Comparison of ENCODE assay signal across 19 cellular contexts in the genomic region with DNA sequence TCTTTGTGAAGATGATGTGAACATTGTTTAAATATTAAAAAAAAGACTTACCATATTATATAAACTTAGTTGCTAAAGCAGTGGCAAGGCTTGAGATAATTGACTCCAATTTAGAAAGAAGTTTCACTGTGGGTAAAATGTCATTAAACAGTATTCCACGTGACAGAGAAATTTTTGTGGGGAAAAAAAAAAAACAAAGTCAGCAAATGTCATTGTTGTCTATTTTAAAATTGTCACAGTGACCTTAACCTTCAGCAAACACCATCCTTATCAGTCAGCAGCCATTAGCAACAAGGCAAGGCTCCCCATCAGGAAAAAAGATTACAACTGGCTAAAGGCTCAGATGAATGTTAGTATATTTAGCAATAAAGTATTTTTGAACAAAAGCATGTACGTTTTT.
DNase-seq lines count a peak whose midpoint lies in the region; ATAC-seq, FAIRE-seq and TF ChIP-seq lines count a peak whose summit lies in the region.
"Had no signal": no experiment of that assay in that cellular context is flagged by ENCODE, and none has a peak within 500 bp of the region (broad histone marks: within the 10 kb centered on the region; RNA-seq: fewer than 3 reads in every experiment).

No MANE protein-coding gene starts in this region.

- in situ Hi-C loops in HepG2 (cut with HindIII; ENCODE audit: extremely low pct_ligation_motif_present, low pct_unique_long_range_greater_than_20kb) = no loop called here
- in situ Hi-C loops in K562 (cut with MboI) = no loop called here

- H3K4me3 ChIP-seq in HepG2 (replicated peaks in 1 of 3; ENCODE audit: insufficient read depth in 1 of 3, low read depth in 2 of 3, low read length in 3 of 3) (no peak overlapping the region), right lobe of liver (no peak overlapping the region), KMS-11 (IDR thresholded peaks at IDR 0.05; ENCODE audit: insufficient read depth, low read depth, low read length) (no peak overlapping the region), K562 (no peak overlapping the region)
- H3K4me3 ChIP-seq: BLaER1, GM23338 had no signal

- FAIRE-seq in HepG2 (lab: Jason Lieb, UNC) = no peak
- no peak for FAIRE-seq in K562 (lab: Jason Lieb, UNC)
- FAIRE-seq: GM12891, GM18507 had no signal

- H3K4me1 ChIP-seq in HepG2 (ENCODE audit: insufficient read depth, low read length) (no peaks in the 10 kb centered on the region), right lobe of liver (no peaks in the 10 kb centered on the region), KMS-11 (ENCODE audit: low read depth, poor library complexity, severe bottlenecking) (peaks cover 16% of the 10 kb centered on the region), K562 (replicated peaks in 1 of 2; ENCODE audit: control insufficient read depth in 2 of 2, insufficient read depth in 2 of 2, low read length in 2 of 2) (no peaks in the 10 kb centered on the region)
- H3K4me1 ChIP-seq: BLaER1, Caco-2 had no signal

- H3K36me3 ChIP-seq in HepG2 (replicated peaks in 1 of 2; ENCODE audit: control insufficient read depth in 1 of 2, insufficient read depth in 2 of 2, low read length in 2 of 2) (no peaks in the 10 kb centered on the region), right lobe of liver (no peaks in the 10 kb centered on the region), KMS-11 (ENCODE audit: insufficient read depth) (no peaks in the 10 kb centered on the region), K562 (ENCODE audit: control insufficient read depth, insufficient read depth, low read length) (no peaks in the 10 kb centered on the region)
- H3K36me3 ChIP-seq: BLaER1 had no signal

- H3K4me2 ChIP-seq in HepG2 (ENCODE audit: low read depth, low read length) = no peak overlapping the region
- peak overlapping the region; percentile 26 for H3K4me2 ChIP-seq in KMS-11
- no peak overlapping the region for H3K4me2 ChIP-seq in K562 (ENCODE audit: insufficient read depth, low read length)
- H3K4me2 ChIP-seq: BLaER1, GM23338 had no signal

- H3K27ac ChIP-seq in HepG2 (ENCODE audit: extremely low read length, insufficient read depth, low read length) = no peak overlapping the region
- no peak overlapping the region for H3K27ac ChIP-seq in right lobe of liver
- H3K27ac ChIP-seq in KMS-11 = no peak overlapping the region
- H3K27ac ChIP-seq in K562 (ENCODE audit: extremely low read depth, low read depth, low read length) = no peak overlapping the region
- H3K27ac ChIP-seq: BLaER1, C4-2B had no signal

- H2AFZ ChIP-seq in HepG2 (ENCODE audit: low read length) (no peak overlapping the region), KMS-11 (ENCODE audit: low read depth) (no peak overlapping the region), K562 (ENCODE audit: low read depth, low read length) (no peak overlapping the region)

- H3K79me2 ChIP-seq in HepG2 (ENCODE audit: insufficient read depth, low read length) (no peaks in the 10 kb centered on the region), KMS-11 (ENCODE audit: insufficient read depth, low read depth) (no peaks in the 10 kb centered on the region), K562 (ENCODE audit: control insufficient read depth, insufficient read depth, low read length) (no peaks in the 10 kb centered on the region)

- TF ChIP-seq CTCF in HepG2 (CRISPR knock-in tag; IDR thresholded peaks at IDR 0.05) (no peak), right lobe of liver (IDR thresholded peaks at IDR 0.05) (no peak), KMS-11 (conservative IDR thresholded peaks at IDR 0.05; ENCODE audit: low read depth, low read length) (no peak), K562 (IDR thresholded peaks at IDR 0.05 in 2 of 3, conservative IDR thresholded peaks at IDR 0.05 in 1 of 3; ENCODE audit: insufficient read depth in 2 of 3, low read depth in 1 of 3, low read length in 3 of 3) (no peak)

- WGBS in HepG2 (ENCODE audit: low lambda C conversion rate) = 2% methylated on average over 2 of the region's 2 CpGs
- WGBS in right lobe of liver (ENCODE audit: insufficient coverage, low coverage, low lambda C conversion rate, missing lambda C conversion rate) = 12% methylated on average over 2 of the region's 2 CpGs
- WGBS in K562 (ENCODE audit: insufficient coverage, low coverage, missing lambda C conversion rate) = 0% methylated on average over 2 of the region's 2 CpGs

- CTCF ChIA-PET in HepG2 (lab: Yijun Ruan, JAX; ENCODE audit: low intra/inter-chr PET ratio, low total read pairs) (no interaction called here), K562 (lab: Yijun Ruan, JAX; ENCODE audit: low intra/inter-chr PET ratio) (interaction anchor here (0.6 kb wide), 2 partner anchors 9 to 349 kb away, joined by 3 read pairs; no protein-coding TSS in a partner anchor)

- H3K9me3 ChIP-seq in HepG2 (ENCODE audit: low read length) (peaks cover 57% of the 10 kb centered on the region), right lobe of liver (no peaks in the 10 kb centered on the region), K562 (replicated peaks; ENCODE audit: control insufficient read depth, insufficient read depth, low read depth, low read length) (no peaks in the 10 kb centered on the region; the same call in 1 of the 2 replicates)

- H3K9me1 ChIP-seq in K562 (ENCODE audit: control insufficient read depth, insufficient read depth, low read length) = no peaks in the 10 kb centered on the region

- no peak for TF ChIP-seq EP300 in HepG2 (IDR thresholded peaks at IDR 0.05; ENCODE audit: low read depth in 2 of 2, low read length in 2 of 2)
- no peak for TF ChIP-seq EP300 in HepG2 (CRISPR knock-in tag; IDR thresholded peaks at IDR 0.05; ENCODE audit: borderline replicate concordance)
- no peak for TF ChIP-seq EP300 in K562 (IDR thresholded peaks at IDR 0.05; ENCODE audit: low read length)

- no peak for TF ChIP-seq RAD21 in HepG2 (CRISPR knock-in tag; IDR thresholded peaks at IDR 0.05)
- no peak for TF ChIP-seq RAD21 in K562 (CRISPR knock-in tag; conservative IDR thresholded peaks at IDR 0.05 in 1 of 2, IDR thresholded peaks at IDR 0.05 in 1 of 2)

- POLR2A ChIA-PET in HepG2 (lab: Yijun Ruan, JAX) = no interaction called here
- POLR2A ChIA-PET in K562 (lab: Yijun Ruan, JAX) = no interaction called here

- H4K20me1 ChIP-seq in HepG2 (ENCODE audit: insufficient read depth, low read length) = no peaks in the 10 kb centered on the region
- no peaks in the 10 kb centered on the region for H4K20me1 ChIP-seq in KMS-11 (ENCODE audit: insufficient read depth)
- H4K20me1 ChIP-seq in K562 (replicated peaks; ENCODE audit: control insufficient read depth, insufficient read depth, low read length) = no peaks in the 10 kb centered on the region
- H4K20me1 ChIP-seq: BLaER1 had no signal

- H3K9ac ChIP-seq in HepG2 (ENCODE audit: insufficient read depth, low read depth, low read length) = no peak overlapping the region
- H3K9ac ChIP-seq in KMS-11 = no peak overlapping the region
- no peak overlapping the region for H3K9ac ChIP-seq in K562 (ENCODE audit: insufficient read depth in 1 of 2, low read depth in 2 of 2, low read length in 2 of 2)
- H3K9ac ChIP-seq: BLaER1 had no signal

- ATAC-seq in HepG2 (no peak), right lobe of liver (no peak), K562 (no peak)
- ATAC-seq: CD8-positive, alpha-beta T cell; GM23338 had no signal

- intact Hi-C loops in HepG2 (cut with micrococcal nuclease; ENCODE audit: unreplicated experiment) (no loop called here), right lobe of liver (cut with DNase I) (no loop called here), K562 (cut with micrococcal nuclease) (no loop called here)

- DNase-seq in HepG2 (ENCODE audit: low spot score) (no peak), right lobe of liver (no peak), K562 (ENCODE audit: extremely low read depth in 1 of 4, low spot score in 3 of 4) (no peak)
- DNase-seq in activated CD4-positive, alpha-beta T cell treated with anti-CD3 and anti-CD28 coated beads, Interleukin-2, amount 50 U/mL, for 4 hours = no peak
- DNase-seq in stimulated activated CD4-positive, alpha-beta T cell treated with anti-CD3 and anti-CD28 coated beads, Interleukin-15, amount 100 ng/mL, for 24 hours = no peak
- DNase-seq: Caco-2; CD4-positive, CD25-positive, alpha-beta regulatory T cell; CD8-positive, alpha-beta T cell; DMS153; DMS79 treated with DMSO at 0.1 percent for 48 hours; GF-D8; H9; HFFc6 had no signal

- H3K27me3 ChIP-seq in HepG2 (ENCODE audit: control insufficient read depth in 1 of 2, insufficient read depth in 2 of 2, low read length in 2 of 2) = no peaks in the 10 kb centered on the region
- no peaks in the 10 kb centered on the region for H3K27me3 ChIP-seq in right lobe of liver
- H3K27me3 ChIP-seq in KMS-11 (ENCODE audit: insufficient read depth, low read depth) = no peaks in the 10 kb centered on the region
- H3K27me3 ChIP-seq in K562 (ENCODE audit: control insufficient read depth in 2 of 2, insufficient read depth in 2 of 2, low read length in 2 of 2) = no peaks in the 10 kb centered on the region
- H3K27me3 ChIP-seq: BLaER1 had no signal

- BruUV-seq in HepG2 (replicated peaks; lab: Mats Ljungman, UMichigan) = no TSS peak
- BruUV-seq in K562 (replicated peaks; lab: Mats Ljungman, UMichigan) = no TSS peak

- TF ChIP-seq POLR2A in HepG2 (IDR thresholded peaks at IDR 0.05; ENCODE audit: insufficient read depth in 1 of 2, low read depth in 2 of 2, low read length in 2 of 2) (no peak), right lobe of liver (IDR thresholded peaks at IDR 0.05) (no peak), K562 (conservative IDR thresholded peaks at IDR 0.05) (no peak)

TF ChIP-seq in HepG2, 621 proteins besides CTCF, POLR2A, EP300 and RAD21:
- TF ChIP-seq MAFK (conservative IDR thresholded peaks at IDR 0.05 in 1 of 2, IDR thresholded peaks at IDR 0.05 in 1 of 2; ENCODE audit: low read length in 2 of 2) = peak; percentile 28 to 56; a peak in 3 of 4 replicates
- no peak for TF ChIP-seq DNMT3B (CRISPR knock-in tag; conservative IDR thresholded peaks at IDR 0.05)
- TF ChIP-seq MAFF (IDR thresholded peaks at IDR 0.05; ENCODE audit: low read depth, low read length) = peak; percentile 27; the same call in 1 of the 2 replicates
- TF ChIP-seq CREB1 (IDR thresholded peaks at IDR 0.05) = no peak
- TF ChIP-seq CREB1 (CRISPR knock-in tag; IDR thresholded peaks at IDR 0.05) = no peak

TF ChIP-seq in K562, 482 proteins besides CTCF, POLR2A, EP300 and RAD21:
- TF ChIP-seq MAFG (tag; conservative IDR thresholded peaks at IDR 0.05) (peak; percentile 33; the same call in 1 of the 2 replicates), ZNF197 (CRISPR knock-in tag; IDR thresholded peaks at IDR 0.05; ENCODE audit: low read depth) (no peak)
- TF ChIP-seq, protein P1, sequence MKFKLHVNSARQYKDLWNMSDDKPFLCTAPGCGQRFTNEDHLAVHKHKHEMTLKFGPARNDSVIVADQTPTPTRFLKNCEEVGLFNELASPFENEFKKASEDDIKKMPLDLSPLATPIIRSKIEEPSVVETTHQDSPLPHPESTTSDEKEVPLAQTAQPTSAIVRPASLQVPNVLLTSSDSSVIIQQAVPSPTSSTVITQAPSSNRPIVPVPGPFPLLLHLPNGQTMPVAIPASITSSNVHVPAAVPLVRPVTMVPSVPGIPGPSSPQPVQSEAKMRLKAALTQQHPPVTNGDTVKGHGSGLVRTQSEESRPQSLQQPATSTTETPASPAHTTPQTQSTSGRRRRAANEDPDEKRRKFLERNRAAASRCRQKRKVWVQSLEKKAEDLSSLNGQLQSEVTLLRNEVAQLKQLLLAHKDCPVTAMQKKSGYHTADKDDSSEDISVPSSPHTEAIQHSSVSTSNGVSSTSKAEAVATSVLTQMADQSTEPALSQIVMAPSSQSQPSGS (CRISPR knock-in tag; IDR thresholded peaks at IDR 0.05) = no peak
